In genomic region chr12:91332305-91332704, GRCh38 we compare ENCODE assay signal across 14 cellular contexts.
DNase-seq lines count a peak whose midpoint lies in the region; ATAC-seq and TF ChIP-seq lines count a peak whose summit lies in the region.
"Had no signal": no experiment of that assay in that cellular context is flagged by ENCODE, and none has a peak within 500 bp of the region (broad histone marks: within the 10 kb centered on the region; RNA-seq: fewer than 3 reads in every experiment).

No MANE protein-coding gene starts in this region.

- TF ChIP-seq CTCF in SK-N-SH (IDR thresholded peaks at IDR 0.05) (peak; percentile 43), upper lobe of right lung (IDR thresholded peaks at IDR 0.05) (peak; percentile 22)

- peaks cover 7% of the 10 kb centered on the region for H3K27me3 Mint-ChIP-seq in activated CD4-positive, alpha-beta memory T cell treated with anti-CD3 and anti-CD28 coated beads for 36 hours

- no peaks in the 10 kb centered on the region for H3K9me2 ChIP-seq in SK-N-SH

- no peak for DNase-seq in SK-N-SH
- DNase-seq in NCI-H82 treated with DMSO at 0.1 percent for 48 hours (lab: John Stamatoyannopoulos, UW; ENCODE audit: unreplicated experiment), result peak; percentile 6
- peak; percentile 12 for DNase-seq in fibroblast of gingiva (ENCODE audit: low read depth)
- DNase-seq in upper lobe of right lung, result no peak
- no peak for DNase-seq in NCI-H510A treated with DMSO at 0.1 percent for 48 hours (lab: John Stamatoyannopoulos, UW)
- no peak for DNase-seq in activated CD4-positive, alpha-beta memory T cell treated with anti-CD3 and anti-CD28 coated beads for 36 hours
- DNase-seq: activated gamma-delta T cell; lower lobe of right lung; NCI-H2227 treated with DMSO at 0.1 percent for 48 hours; nephron progenitor cell; stimulated activated CD4-positive, alpha-beta T cell treated with anti-CD3 and anti-CD28 coated beads, Interleukin-1b, Interleukin-23, amount 100 ng/mL, for 48 hours had no signal

- H3F3A ChIP-seq in SK-N-SH (replicated peaks; ENCODE audit: insufficient read depth), result no peaks in the 10 kb centered on the region

- TF ChIP-seq RAD21 in SK-N-SH (IDR thresholded peaks at IDR 0.05; ENCODE audit: low read length), result peak; percentile 59

- 94% methylated on average over 1 of the region's 1 CpG for WGBS in SK-N-SH (ENCODE audit: low lambda C conversion rate)

- no peaks in the 10 kb centered on the region for H3K9me3 Mint-ChIP-seq in activated CD4-positive, alpha-beta memory T cell treated with anti-CD3 and anti-CD28 coated beads for 36 hours
- H3K9me3 Mint-ChIP-seq: nephron progenitor cell had no signal

- H3K36me3 ChIP-seq in SK-N-SH (replicated peaks in 1 of 2; ENCODE audit: control insufficient read depth in 1 of 2, insufficient read depth in 2 of 2, low read length in 1 of 2) (no peaks in the 10 kb centered on the region), upper lobe of right lung (no peaks in the 10 kb centered on the region)
- H3K36me3 ChIP-seq: lower lobe of right lung, right atrium auricular region had no signal

- H3K79me2 ChIP-seq in SK-N-SH (ENCODE audit: insufficient read depth), result no peaks in the 10 kb centered on the region

- no peak overlapping the region for H3K27ac Mint-ChIP-seq in activated CD4-positive, alpha-beta memory T cell treated with anti-CD3 and anti-CD28 coated beads for 36 hours
- H3K27ac Mint-ChIP-seq: nephron progenitor cell had no signal

- H2AFZ ChIP-seq in SK-N-SH (ENCODE audit: low read depth), result no peak overlapping the region

- no peaks in the 10 kb centered on the region for H3K4me1 Mint-ChIP-seq in activated CD4-positive, alpha-beta memory T cell treated with anti-CD3 and anti-CD28 coated beads for 36 hours (ENCODE audit: low read depth)
- H3K4me1 Mint-ChIP-seq: nephron progenitor cell had no signal

- H3K9me3 ChIP-seq in SK-N-SH (no peaks in the 10 kb centered on the region), upper lobe of right lung (no peaks in the 10 kb centered on the region)
- H3K9me3 ChIP-seq: lower lobe of right lung, right atrium auricular region had no signal

- H3K27ac ChIP-seq in SK-N-SH (ENCODE audit: low read depth in 2 of 2, low read length in 1 of 2) (no peak overlapping the region), upper lobe of right lung (no peak overlapping the region)
- H3K27ac ChIP-seq: lower lobe of right lung, right atrium auricular region had no signal

- no peaks in the 10 kb centered on the region for H3K36me3 Mint-ChIP-seq in activated CD4-positive, alpha-beta memory T cell treated with anti-CD3 and anti-CD28 coated beads for 36 hours

- no peak overlapping the region for H3K4me2 ChIP-seq in SK-N-SH

- TF ChIP-seq EP300 in SK-N-SH (IDR thresholded peaks at IDR 0.05; ENCODE audit: borderline replicate concordance in 1 of 2, low read depth in 1 of 2, low read length in 1 of 2), result no peak

- POLR2A ChIA-PET in SK-N-SH (lab: Yijun Ruan, JAX), result no interaction called here
- POLR2A ChIA-PET in activated CD4-positive, alpha-beta memory T cell treated with anti-CD3 and anti-CD28 coated beads for 36 hours (lab: Charles Lee), result no interaction called here

- H3K4me1 ChIP-seq in SK-N-SH (ENCODE audit: control insufficient read depth in 1 of 2, insufficient read depth in 2 of 2, low read depth in 1 of 2, low read length in 1 of 2), result no peaks in the 10 kb centered on the region; a peak in 1 of 4 replicates
- H3K4me1 ChIP-seq in upper lobe of right lung, result no peaks in the 10 kb centered on the region
- H3K4me1 ChIP-seq: lower lobe of right lung, right atrium auricular region had no signal

- CTCF ChIA-PET in SK-N-SH (lab: Yijun Ruan, JAX), result interaction anchor here (0.6 to 4.0 kb wide), 12 partner anchors 8 to 387 kb away, joined by 3 to 26 read pairs (median 4); no protein-coding TSS in a partner anchor
- CTCF ChIA-PET in activated CD4-positive, alpha-beta memory T cell treated with anti-CD3 and anti-CD28 coated beads for 36 hours (lab: Charles Lee), result no interaction called here

- no peak overlapping the region for H3K4me3 ChIP-seq in SK-N-SH (ENCODE audit: low read depth in 2 of 2, low read length in 1 of 2)
- H3K4me3 ChIP-seq in upper lobe of right lung, result no peak overlapping the region
- H3K4me3 ChIP-seq: lower lobe of right lung, right atrium auricular region had no signal

- H3K9ac ChIP-seq in SK-N-SH, result no peak overlapping the region

- ATAC-seq in SK-N-SH treated with all-trans-retinoic acid at 6 μM for 48 hours (no peak), upper lobe of right lung (no peak), GM19023 (IDR thresholded peaks at IDR 0.05; ENCODE audit: unreplicated experiment) (no peak)
- ATAC-seq: lower lobe of right lung had no signal

- H3K4me3 Mint-ChIP-seq in activated CD4-positive, alpha-beta memory T cell treated with anti-CD3 and anti-CD28 coated beads for 36 hours, result no peak overlapping the region
- H3K4me3 Mint-ChIP-seq: nephron progenitor cell had no signal

- H4K20me1 ChIP-seq in SK-N-SH (ENCODE audit: insufficient read depth), result no peaks in the 10 kb centered on the region

- no peaks in the 10 kb centered on the region for H3K27me3 ChIP-seq in SK-N-SH (ENCODE audit: insufficient read depth)
- no peaks in the 10 kb centered on the region for H3K27me3 ChIP-seq in upper lobe of right lung
- H3K27me3 ChIP-seq: right atrium auricular region had no signal

- intact Hi-C loops in upper lobe of right lung (cut with DNase I), result no loop called here
- intact Hi-C loops in activated CD4-positive, alpha-beta memory T cell treated with anti-CD3 and anti-CD28 coated beads for 36 hours (cut with micrococcal nuclease), result no loop called here

TF ChIP-seq in SK-N-SH, 30 proteins besides CTCF, POLR2A, EP300 and RAD21 (continues in another document):
- TF ChIP-seq FOSL2 (IDR thresholded peaks at IDR 0.05; ENCODE audit: borderline replicate concordance, low read depth) (no peak), TAF1 (IDR thresholded peaks at IDR 0.05; ENCODE audit: borderline replicate concordance, low read depth, low read length) (no peak), FOXM1 (IDR thresholded peaks at IDR 0.05; ENCODE audit: low read depth) (no peak), JUND (IDR thresholded peaks at IDR 0.05) (no peak), YY1 (IDR thresholded peaks at IDR 0.05; ENCODE audit: low read depth) (no peak), SMC3 (IDR thresholded peaks at IDR 0.05; ENCODE audit: low read depth, low read length) (no peak), ELF1 (IDR thresholded peaks at IDR 0.05) (no peak), PBX3 (IDR thresholded peaks at IDR 0.05) (no peak), EZH2phosphoT487 (IDR thresholded peaks at IDR 0.05; ENCODE audit: borderline replicate concordance, low read depth) (no peak), NFIC (IDR thresholded peaks at IDR 0.05; ENCODE audit: borderline replicate concordance) (no peak)
- TF ChIP-seq, protein P1, sequence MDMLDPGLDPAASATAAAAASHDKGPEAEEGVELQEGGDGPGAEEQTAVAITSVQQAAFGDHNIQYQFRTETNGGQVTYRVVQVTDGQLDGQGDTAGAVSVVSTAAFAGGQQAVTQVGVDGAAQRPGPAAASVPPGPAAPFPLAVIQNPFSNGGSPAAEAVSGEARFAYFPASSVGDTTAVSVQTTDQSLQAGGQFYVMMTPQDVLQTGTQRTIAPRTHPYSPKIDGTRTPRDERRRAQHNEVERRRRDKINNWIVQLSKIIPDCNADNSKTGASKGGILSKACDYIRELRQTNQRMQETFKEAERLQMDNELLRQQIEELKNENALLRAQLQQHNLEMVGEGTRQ (IDR thresholded peaks at IDR 0.05; ENCODE audit: borderline replicate concordance, low read depth, low read length), result no peak

TF ChIP-seq in SK-N-SH treated with all-trans-retinoic acid at 6 μM for 48 hours, 23 proteins besides CTCF, POLR2A, EP300 and RAD21 (continues in another document):
- TF ChIP-seq ZNF8 (CRISPR knock-in tag; IDR thresholded peaks at IDR 0.05) (no peak), ZNF70 (CRISPR knock-in tag; IDR thresholded peaks at IDR 0.05) (no peak), ZC3H10 (CRISPR knock-in tag; IDR thresholded peaks at IDR 0.05) (no peak), OSR1 (CRISPR knock-in tag; IDR thresholded peaks at IDR 0.05) (no peak), PPARA (CRISPR knock-in tag; IDR thresholded peaks at IDR 0.05; ENCODE audit: borderline replicate concordance) (no peak), CREB5 (CRISPR knock-in tag; IDR thresholded peaks at IDR 0.05; ENCODE audit: low read depth) (no peak), TOX (CRISPR knock-in tag; IDR thresholded peaks at IDR 0.05; ENCODE audit: borderline replicate concordance) (no peak), ZNF565 (CRISPR knock-in tag; conservative IDR thresholded peaks at IDR 0.05; ENCODE audit: low read depth) (no peak), PATZ1 (CRISPR knock-in tag; IDR thresholded peaks at IDR 0.05; ENCODE audit: borderline replicate concordance) (no peak), ZFP3 (CRISPR knock-in tag; IDR thresholded peaks at IDR 0.05) (no peak)

Comparison
In these comparisons a context has a peak if more than half of its experiments do, and no peak if none do; other contexts are left out.
1. DNase-seq: peak in NCI-H82 treated with DMSO at 0.1 percent for 48 hours (single experiment) and fibroblast of gingiva (single experiment); none in SK-N-SH (single experiment), upper lobe of right lung (single experiment), NCI-H510A treated with DMSO at 0.1 percent for 48 hours (single experiment) and activated CD4-positive, alpha-beta memory T cell treated with anti-CD3 and anti-CD28 coated beads for 36 hours (single experiment).